8 cellular contexts compared by ENCODE assay signal in genomic region chr4:473575-474457, GRCh38. TPM values are rescaled to one million over a fixed set of nuclear protein-coding genes. Genes with fewer than 3 reads are reported as not detected.
DNase-seq lines count a peak whose midpoint lies in the region; ATAC-seq and TF ChIP-seq lines count a peak whose summit lies in the region.

No MANE protein-coding gene starts in this region.

- H3K36me3 Mint-ChIP-seq in IgD-negative memory B cell = peaks cover 25% of the 10 kb centered on the region
- peaks cover 64% of the 10 kb centered on the region for H3K36me3 Mint-ChIP-seq in activated T-helper 1 cell treated with anti-CD3 and anti-CD28 coated beads, Interleukin-12 subunit alpha, Interleukin-12 subunit beta, Interleukin-2, Interleukin-4 antibody, amounts not matched to agents 30 ng/mL and 10 ng/mL and 1 ng/mL, durations not matched to agents 14 hours and 24 hours and 36 hours (ENCODE audit: low read depth)
- H3K36me3 Mint-ChIP-seq in naive B cell = peaks cover 30 to 49% of the 10 kb centered on the region in 2 donors
- peaks cover 53% of the 10 kb centered on the region for H3K36me3 Mint-ChIP-seq in stimulated activated effector memory CD8-positive, alpha-beta T cell treated with anti-CD3 and anti-CD28 coated beads, Interleukin-12 subunit alpha, Interleukin-12 subunit beta, amount 100 ng/mL, for 72 hours

- H3K4me2 ChIP-seq in fibroblast of lung (ENCODE audit: extremely low read depth, insufficient read depth, low read length) = peak overlapping the region; percentile 99

- H3K9ac ChIP-seq in fibroblast of lung (ENCODE audit: insufficient read depth, low read length) = peak overlapping the region; percentile 95

- peak overlapping the region; percentile 95 for H2AFZ ChIP-seq in fibroblast of lung (ENCODE audit: low read length)

- peaks cover 14 to 44% (median 18%) of the 10 kb centered on the region in 3 donors for H3K9me3 Mint-ChIP-seq in IgD-negative memory B cell
- H3K9me3 Mint-ChIP-seq in activated T-helper 1 cell treated with anti-CD3 and anti-CD28 coated beads, Interleukin-12 subunit alpha, Interleukin-12 subunit beta, Interleukin-2, Interleukin-4 antibody, amounts not matched to agents 30 ng/mL and 10 ng/mL and 1 ng/mL, durations not matched to agents 14 hours and 24 hours and 36 hours = peaks cover 57% of the 10 kb centered on the region
- H3K9me3 Mint-ChIP-seq in naive B cell = peaks cover 16 to 70% (median 44%) of the 10 kb centered on the region in 7 donors
- peaks cover 21% of the 10 kb centered on the region for H3K9me3 Mint-ChIP-seq in stimulated activated effector memory CD8-positive, alpha-beta T cell treated with anti-CD3 and anti-CD28 coated beads, Interleukin-12 subunit alpha, Interleukin-12 subunit beta, amount 100 ng/mL, for 72 hours

- peak overlapping the region; percentile 98 to 99 (median 99) for H3K4me3 Mint-ChIP-seq in IgD-negative memory B cell
- H3K4me3 Mint-ChIP-seq in activated T-helper 1 cell treated with anti-CD3 and anti-CD28 coated beads, Interleukin-12 subunit alpha, Interleukin-12 subunit beta, Interleukin-2, Interleukin-4 antibody, amounts not matched to agents 30 ng/mL and 10 ng/mL and 1 ng/mL, durations not matched to agents 14 hours and 24 hours and 36 hours = peak overlapping the region; percentile 99
- peak overlapping the region; percentile 97 to 100 (median 99) for H3K4me3 Mint-ChIP-seq in naive B cell
- H3K4me3 Mint-ChIP-seq in stimulated activated effector memory CD8-positive, alpha-beta T cell treated with anti-CD3 and anti-CD28 coated beads, Interleukin-12 subunit alpha, Interleukin-12 subunit beta, amount 100 ng/mL, for 72 hours = peak overlapping the region; percentile 100

- TF ChIP-seq CTCF in Panc1 (IDR thresholded peaks at IDR 0.05) = no peak
- TF ChIP-seq CTCF in fibroblast of lung (conservative IDR thresholded peaks at IDR 0.05 in 1 of 2, IDR thresholded peaks at IDR 0.05 in 1 of 2; ENCODE audit: low read depth in 1 of 2, low read length in 2 of 2) = no peak

- H3K4me1 Mint-ChIP-seq in IgD-negative memory B cell (peaks cover 26 to 38% (median 34%) of the 10 kb centered on the region in 3 donors), naive B cell (peaks cover 18 to 42% (median 27%) of the 10 kb centered on the region in 3 donors)
- H3K4me1 Mint-ChIP-seq in activated T-helper 1 cell treated with anti-CD3 and anti-CD28 coated beads, Interleukin-12 subunit alpha, Interleukin-12 subunit beta, Interleukin-2, Interleukin-4 antibody, amounts not matched to agents 30 ng/mL and 10 ng/mL and 1 ng/mL, durations not matched to agents 14 hours and 24 hours and 36 hours (ENCODE audit: low read depth) = peaks cover 26% of the 10 kb centered on the region
- peaks cover 48% of the 10 kb centered on the region for H3K4me1 Mint-ChIP-seq in stimulated activated effector memory CD8-positive, alpha-beta T cell treated with anti-CD3 and anti-CD28 coated beads, Interleukin-12 subunit alpha, Interleukin-12 subunit beta, amount 100 ng/mL, for 72 hours

- peak overlapping the region; percentile 98 to 99 (median 99) for H3K27ac Mint-ChIP-seq in IgD-negative memory B cell
- peak overlapping the region; percentile 95 for H3K27ac Mint-ChIP-seq in activated T-helper 1 cell treated with anti-CD3 and anti-CD28 coated beads, Interleukin-12 subunit alpha, Interleukin-12 subunit beta, Interleukin-2, Interleukin-4 antibody, amounts not matched to agents 30 ng/mL and 10 ng/mL and 1 ng/mL, durations not matched to agents 14 hours and 24 hours and 36 hours
- H3K27ac Mint-ChIP-seq in naive B cell = peak overlapping the region; percentile 99 to 100 (median 99)
- peak overlapping the region; percentile 100 for H3K27ac Mint-ChIP-seq in stimulated activated effector memory CD8-positive, alpha-beta T cell treated with anti-CD3 and anti-CD28 coated beads, Interleukin-12 subunit alpha, Interleukin-12 subunit beta, amount 100 ng/mL, for 72 hours

- peaks cover 23% of the 10 kb centered on the region for H3K79me2 ChIP-seq in fibroblast of lung (ENCODE audit: control insufficient read depth, insufficient read depth, low read length)

- H3K36me3 ChIP-seq in Panc1 (ENCODE audit: control insufficient read depth, insufficient read depth, low read length) (peaks cover 9% of the 10 kb centered on the region), fibroblast of lung (ENCODE audit: control insufficient read depth, insufficient read depth, low read length) (peaks cover 2% of the 10 kb centered on the region)

- H4K20me1 ChIP-seq in fibroblast of lung (ENCODE audit: control insufficient read depth, extremely low read depth, insufficient read depth, low read length) = no peaks in the 10 kb centered on the region

- H3K27me3 Mint-ChIP-seq in IgD-negative memory B cell (no peaks in the 10 kb centered on the region), naive B cell (no peaks in the 10 kb centered on the region)
- no peaks in the 10 kb centered on the region for H3K27me3 Mint-ChIP-seq in activated T-helper 1 cell treated with anti-CD3 and anti-CD28 coated beads, Interleukin-12 subunit alpha, Interleukin-12 subunit beta, Interleukin-2, Interleukin-4 antibody, amounts not matched to agents 30 ng/mL and 10 ng/mL and 1 ng/mL, durations not matched to agents 14 hours and 24 hours and 36 hours (ENCODE audit: insufficient read depth)

- POLR2A ChIA-PET in Panc1 (lab: Charles Lee) = interaction anchor here (0.6 to 0.9 kb wide), 2 partner anchors 9 kb away, joined by 4 to 7 read pairs; no protein-coding TSS in a partner anchor

- CTCF ChIA-PET in Panc1 (lab: Charles Lee) = no interaction called here

- H3K4me1 ChIP-seq in Panc1 (ENCODE audit: control insufficient read depth, insufficient read depth, low read length) (peaks cover 5% of the 10 kb centered on the region; the same call in 1 of the 2 replicates), fibroblast of lung (ENCODE audit: control insufficient read depth, extremely low read depth, insufficient read depth, low read length) (no peaks in the 10 kb centered on the region)

- peak; percentile 100 for ATAC-seq in GM21576 (IDR thresholded peaks at IDR 0.05; ENCODE audit: unreplicated experiment)
- ATAC-seq in Panc1 = peak; percentile 99
- ATAC-seq in naive B cell (ENCODE audit: low read depth in 2 of 2) = peak; percentile 96 to 97
- ATAC-seq in stimulated activated effector memory CD8-positive, alpha-beta T cell treated with anti-CD3 and anti-CD28 coated beads, Interleukin-12 subunit alpha, Interleukin-12 subunit beta, amount 100 ng/mL, for 72 hours = peak; percentile 99

- no TSS peak for BruUV-seq in Panc1 (replicated peaks; lab: Mats Ljungman, UMichigan)

- DNase-seq in DMS153 (lab: John Stamatoyannopoulos, UW) (peak; percentile 92), Panc1 (ENCODE audit: low read depth, low spot score) (peak; percentile 98), fibroblast of lung (ENCODE audit: low read depth in 2 of 2) (peak; percentile 99 to 100), naive B cell (peak; percentile 96)
- peak; percentile 94 for DNase-seq in activated T-helper 1 cell treated with anti-CD3 and anti-CD28 coated beads, Interleukin-12 subunit alpha, Interleukin-12 subunit beta, Interleukin-2, Interleukin-4 antibody, amounts not matched to agents 30 ng/mL and 10 ng/mL and 1 ng/mL, durations not matched to agents 14 hours and 24 hours and 36 hours (ENCODE audit: low spot score)
- peak; percentile 81 to 95 for DNase-seq in stimulated activated effector memory CD8-positive, alpha-beta T cell treated with anti-CD3 and anti-CD28 coated beads, Interleukin-12 subunit alpha, Interleukin-12 subunit beta, amount 100 ng/mL, for 72 hours (ENCODE audit: low spot score in 2 of 2)

- intact Hi-C loops in Panc1 (cut with micrococcal nuclease; ENCODE audit: unreplicated experiment) = no loop called here
- intact Hi-C loops in activated T-helper 1 cell treated with anti-CD3 and anti-CD28 coated beads, Interleukin-12 subunit alpha, Interleukin-12 subunit beta, Interleukin-2, Interleukin-4 antibody, amounts not matched to agents 30 ng/mL and 10 ng/mL and 1 ng/mL, durations not matched to agents 14 hours and 24 hours and 36 hours (cut with micrococcal nuclease) = loop anchor here (1.0 to 10.0 kb wide), 6 partner anchors 25 to 352 kb away; partner anchors contain the start of genes PIGG, ZNF141, ZNF718 and ZNF721

- H3K27me3 ChIP-seq in Panc1 (ENCODE audit: control insufficient read depth, insufficient read depth, low read length) (no peaks in the 10 kb centered on the region), fibroblast of lung (ENCODE audit: control insufficient read depth, insufficient read depth, low read length) (no peaks in the 10 kb centered on the region)

- in situ Hi-C loops in Panc1 (cut with HindIII; ENCODE audit: low pct_unique_long_range_greater_than_20kb, low sequenced_read_pairs) = no loop called here

- peak overlapping the region; percentile 80 to 83 for H3K4me3 ChIP-seq in Panc1 (ENCODE audit: low read depth in 2 of 2, low read length in 2 of 2)
- peak overlapping the region; percentile 80 to 91 (median 88) for H3K4me3 ChIP-seq in fibroblast of lung (replicated peaks in 1 of 4; ENCODE audit: control extremely low read depth in 1 of 4, insufficient read depth in 1 of 4, low read depth in 3 of 4, low read length in 4 of 4)

- H3K9me3 ChIP-seq in Panc1 (ENCODE audit: control insufficient read depth, insufficient read depth, low read depth, low read length) = peaks cover 18% of the 10 kb centered on the region
- H3K9me3 ChIP-seq in fibroblast of lung (ENCODE audit: control insufficient read depth, insufficient read depth, low read depth, low read length) = no peaks in the 10 kb centered on the region

- H3K27ac ChIP-seq in Panc1 (ENCODE audit: low read length) = peak overlapping the region; percentile 90
- peak overlapping the region; percentile 95 for H3K27ac ChIP-seq in fibroblast of lung (ENCODE audit: insufficient read depth, low read length)

RNA-seq across cellular contexts. Expression of gene ZNF721, which starts 25.1 kb away (rescaled TPM):
- polyA plus RNA-seq in IgD-negative memory B cell = 42.7 TPM
- total RNA-seq in Panc1 (2021; ENCODE audit: unreplicated experiment) = 21.5 TPM
- polyA plus RNA-seq in Panc1 (2012; ENCODE audit: insufficient read length) = 7.3 TPM
- total RNA-seq in activated T-helper 1 cell treated with anti-CD3 and anti-CD28 coated beads, Interleukin-12 subunit alpha, Interleukin-12 subunit beta, Interleukin-2, Interleukin-4 antibody, amounts not matched to agents 30 ng/mL and 10 ng/mL and 1 ng/mL, durations not matched to agents 14 hours and 24 hours and 36 hours = 31.8 and 34.0 TPM in 2 replicates
- 20.3 and 22.1 TPM in 2 replicates for total RNA-seq in fibroblast of lung
- polyA plus RNA-seq in fibroblast of lung = 9.7 and 10.2 TPM in 2 replicates
- 13.5 and 15.4 TPM in 2 replicates for polyA plus RNA-seq in fibroblast of lung (2012)
- 2.6 and 3.1 TPM in 2 replicates for polyA minus RNA-seq in fibroblast of lung (ENCODE audit: low replicate concordance)
- polyA plus RNA-seq in naive B cell (ENCODE audit: low read depth in 6 of 6) = 10 to 100 TPM; 31.6 to 88.4 (median 60.3) TPM

RNA-seq across cellular contexts. Expression of gene PIGG, which starts 25.2 kb away (rescaled TPM):
- polyA plus RNA-seq in IgD-negative memory B cell = 26.7 TPM
- 53.9 TPM for total RNA-seq in Panc1 (2021; ENCODE audit: unreplicated experiment)
- polyA plus RNA-seq in Panc1 (2012; ENCODE audit: insufficient read length) = 52.6 TPM
- total RNA-seq in activated T-helper 1 cell treated with anti-CD3 and anti-CD28 coated beads, Interleukin-12 subunit alpha, Interleukin-12 subunit beta, Interleukin-2, Interleukin-4 antibody, amounts not matched to agents 30 ng/mL and 10 ng/mL and 1 ng/mL, durations not matched to agents 14 hours and 24 hours and 36 hours = 48.6 and 51.4 TPM in 2 replicates
- 38.3 and 52.4 TPM in 2 replicates for total RNA-seq in fibroblast of lung
- 33.4 and 40.7 TPM in 2 replicates for polyA plus RNA-seq in fibroblast of lung
- 28.8 and 29.4 TPM in 2 replicates for polyA plus RNA-seq in fibroblast of lung (2012)
- 23.6 and 57.1 TPM in 2 replicates for polyA minus RNA-seq in fibroblast of lung (ENCODE audit: low replicate concordance)
- 10 to 100 TPM; 23.3 to 62.5 (median 28.7) TPM for polyA plus RNA-seq in naive B cell (ENCODE audit: low read depth in 6 of 6)

Comparison
In these comparisons a context has a peak if more than half of its experiments do, and no peak if none do; other contexts are left out.
1. Peak in every context shown above with its lines: DNase-seq, ATAC-seq, H3K4me3 ChIP-seq and H3K27ac ChIP-seq.